In genomic region chr14:99209409-99209808, GRCh38 we compare ENCODE assay signal across 23 cellular contexts.
DNase-seq lines count a peak whose midpoint lies in the region; ATAC-seq and TF ChIP-seq lines count a peak whose summit lies in the region.
"Had no signal": no experiment of that assay in that cellular context is flagged by ENCODE, and none has a peak within 500 bp of the region (broad histone marks: within the 10 kb centered on the region; RNA-seq: fewer than 3 reads in every experiment).

No MANE protein-coding gene starts in this region.

- peaks cover 63% of the 10 kb centered on the region for H3K36me3 Mint-ChIP-seq in activated CD4-positive, alpha-beta T cell treated with anti-CD3 and anti-CD28 coated beads for 36 hours (ENCODE audit: low read depth)
- H3K36me3 Mint-ChIP-seq in activated CD8-positive, alpha-beta T cell treated with anti-CD3 and anti-CD28 coated beads for 36 hours (ENCODE audit: low read depth): peaks cover 52% of the 10 kb centered on the region
- H3K36me3 Mint-ChIP-seq in endodermal cell (ENCODE audit: low read depth): peaks cover 6% of the 10 kb centered on the region
- H3K36me3 Mint-ChIP-seq: stimulated activated naive B cell treated with anti-CD40 and anti-IgM and Interleukin-4, amounts not matched to agents 10 μg/mL and 1 μg/mL and 100 μg/mL, for 72 hours had no signal

- no peaks in the 10 kb centered on the region for H3K9me3 Mint-ChIP-seq in activated CD4-positive, alpha-beta T cell treated with anti-CD3 and anti-CD28 coated beads for 36 hours (ENCODE audit: low read depth)
- no peaks in the 10 kb centered on the region for H3K9me3 Mint-ChIP-seq in activated CD8-positive, alpha-beta T cell treated with anti-CD3 and anti-CD28 coated beads for 36 hours
- H3K9me3 Mint-ChIP-seq in endodermal cell: no peaks in the 10 kb centered on the region
- H3K9me3 Mint-ChIP-seq: stimulated activated naive B cell treated with anti-CD40 and anti-IgM and Interleukin-4, amounts not matched to agents 10 μg/mL and 1 μg/mL and 100 μg/mL, for 72 hours had no signal

- no peak for TF ChIP-seq POLR2A in right lobe of liver (IDR thresholded peaks at IDR 0.05)

- intact Hi-C loops in activated CD4-positive, alpha-beta T cell treated with anti-CD3 and anti-CD28 coated beads for 36 hours (cut with DNase I, micrococcal nuclease): no loop called here
- intact Hi-C loops in activated CD8-positive, alpha-beta T cell treated with anti-CD3 and anti-CD28 coated beads for 36 hours (cut with micrococcal nuclease): no loop called here
- intact Hi-C loops in right lobe of liver (cut with DNase I): no loop called here

- no peak overlapping the region for H3K4me3 ChIP-seq in BLaER1 treated with 17β-estradiol and CSF1 and Interleukin-3, amounts not matched to agents 10 nM and 100 nM
- H3K4me3 ChIP-seq in endodermal cell (ENCODE audit: low read length) (no peak overlapping the region), right lobe of liver (no peak overlapping the region)
- H3K4me3 ChIP-seq: cardiac muscle cell, smooth muscle cell, tibial nerve had no signal

- ATAC-seq in activated CD4-positive, alpha-beta T cell treated with anti-CD3 and anti-CD28 coated beads for 36 hours: no peak
- ATAC-seq in activated CD8-positive, alpha-beta T cell treated with anti-CD3 and anti-CD28 coated beads for 36 hours: no peak
- no peak for ATAC-seq in HG02840 (IDR thresholded peaks at IDR 0.05; ENCODE audit: low FRiP score, unreplicated experiment)
- ATAC-seq in right lobe of liver: no peak
- no peak for ATAC-seq in GM21786 (IDR thresholded peaks at IDR 0.05; ENCODE audit: unreplicated experiment)
- ATAC-seq: HepG2; left cardiac atrium; stimulated activated naive B cell treated with anti-CD40 and anti-IgM and Interleukin-4, amounts not matched to agents 10 μg/mL and 1 μg/mL and 100 μg/mL, for 72 hours had no signal

- DNase-seq in activated CD4-positive, alpha-beta T cell treated with anti-CD3 and anti-CD28 coated beads for 36 hours: no peak
- DNase-seq in activated CD4-positive, alpha-beta T cell treated with anti-CD3 and anti-CD28 coated beads, Interleukin-2, amount 50 U/mL, for 1 hour: no peak
- no peak for DNase-seq in activated CD8-positive, alpha-beta T cell treated with anti-CD3 and anti-CD28 coated beads for 36 hours
- DNase-seq in endodermal cell (no peak), right lobe of liver (no peak)
- DNase-seq: activated CD4-positive, alpha-beta T cell treated with anti-CD3 and anti-CD28 coated beads for 48 hours; amygdala; head of caudate nucleus; left cardiac atrium; NCI-H1105; NCI-H2029; NCI-H345; NCI-H82; occipital lobe; stimulated activated naive B cell treated with anti-CD40 and anti-IgM and Interleukin-4, amounts not matched to agents 10 μg/mL and 1 μg/mL and 100 μg/mL, for 72 hours had no signal

- H3K27me3 Mint-ChIP-seq in activated CD4-positive, alpha-beta T cell treated with anti-CD3 and anti-CD28 coated beads for 36 hours: no peaks in the 10 kb centered on the region
- H3K27me3 Mint-ChIP-seq in activated CD8-positive, alpha-beta T cell treated with anti-CD3 and anti-CD28 coated beads for 36 hours: no peaks in the 10 kb centered on the region
- no peaks in the 10 kb centered on the region for H3K27me3 Mint-ChIP-seq in endodermal cell (ENCODE audit: insufficient read depth)

- peak overlapping the region in 9 of 11 experiments; percentile 46 to 71 (median 61); a peak in 18 of 22 replicates for H3K4me2 ChIP-seq in BLaER1 treated with 17β-estradiol and CSF1 and Interleukin-3, amounts not matched to agents 10 nM and 100 nM
- H3K4me2 ChIP-seq: smooth muscle cell had no signal

- peaks cover 0 to 8% (median 0%) of the 10 kb centered on the region in 11 experiments; a peak in 1 of 22 replicates for H3K36me3 ChIP-seq in BLaER1 treated with 17β-estradiol and CSF1 and Interleukin-3, amounts not matched to agents 10 nM and 100 nM
- H3K36me3 ChIP-seq in endodermal cell (ENCODE audit: control insufficient read depth, insufficient read depth, low read length) (no peaks in the 10 kb centered on the region), right lobe of liver (no peaks in the 10 kb centered on the region)
- H3K36me3 ChIP-seq: cardiac muscle cell, tibial nerve had no signal

- POLR2A ChIA-PET in activated CD4-positive, alpha-beta T cell treated with anti-CD3 and anti-CD28 coated beads for 36 hours (lab: Charles Lee): interaction anchor here (1.2 kb wide), 1 partner anchor 20 kb away, joined by 3 read pairs; no protein-coding TSS in a partner anchor
- POLR2A ChIA-PET in activated CD8-positive, alpha-beta T cell treated with anti-CD3 and anti-CD28 coated beads for 36 hours (lab: Charles Lee): interaction anchor here (0.9 to 2.9 kb wide), 10 partner anchors 9 to 63 kb away, joined by 3 to 16 read pairs (median 4); partner anchors contain the start of gene BCL11B

- 0 out of 22 replicates have a peak overlapping the region, but pooled peaks of 1 of the 11 experiments have one; percentile 25 for H3K9ac ChIP-seq in BLaER1 treated with 17β-estradiol and CSF1 and Interleukin-3, amounts not matched to agents 10 nM and 100 nM
- H3K9ac ChIP-seq in endodermal cell (ENCODE audit: extremely low read depth, low read length, poor library complexity, severe bottlenecking): no peak overlapping the region

- 87 to 94% methylated on average over 4 to 7 of the region's 7 CpGs for WGBS in endodermal cell (ENCODE audit: insufficient coverage in 1 of 2, insufficient read length in 1 of 2), 2 experiments
- WGBS in right lobe of liver (ENCODE audit: insufficient coverage, low coverage, low lambda C conversion rate, missing lambda C conversion rate): 53% methylated on average over 5 of the region's 7 CpGs

- peaks cover 0 to 94% (median 15%) of the 10 kb centered on the region in 11 experiments; a peak in 13 of 22 replicates for H4K20me1 ChIP-seq in BLaER1 treated with 17β-estradiol and CSF1 and Interleukin-3, amounts not matched to agents 10 nM and 100 nM

- peaks cover 0 to 56% (median 25%) of the 10 kb centered on the region in 10 experiments; a peak in 18 of 20 replicates for H3K4me1 ChIP-seq in BLaER1 treated with 17β-estradiol and CSF1 and Interleukin-3, amounts not matched to agents 10 nM and 100 nM
- no peaks in the 10 kb centered on the region for H3K4me1 ChIP-seq in endodermal cell (ENCODE audit: control insufficient read depth, insufficient read depth, low read length)
- no peaks in the 10 kb centered on the region for H3K4me1 ChIP-seq in right lobe of liver
- H3K4me1 ChIP-seq: tibial nerve had no signal

- peaks cover 100% of the 10 kb centered on the region for H3K4me1 Mint-ChIP-seq in activated CD4-positive, alpha-beta T cell treated with anti-CD3 and anti-CD28 coated beads for 36 hours
- H3K4me1 Mint-ChIP-seq in activated CD8-positive, alpha-beta T cell treated with anti-CD3 and anti-CD28 coated beads for 36 hours (ENCODE audit: low read depth): peaks cover 99% of the 10 kb centered on the region
- H3K4me1 Mint-ChIP-seq in endodermal cell: peaks cover 10% of the 10 kb centered on the region
- H3K4me1 Mint-ChIP-seq: stimulated activated naive B cell treated with anti-CD40 and anti-IgM and Interleukin-4, amounts not matched to agents 10 μg/mL and 1 μg/mL and 100 μg/mL, for 72 hours had no signal

- H3K27ac ChIP-seq in BLaER1 treated with 17β-estradiol and CSF1 and Interleukin-3, amounts not matched to agents 10 nM and 100 nM: no peak overlapping the region; a peak in 1 of 22 replicates
- H3K27ac ChIP-seq in endodermal cell (ENCODE audit: low read depth, low read length) (no peak overlapping the region), right lobe of liver (no peak overlapping the region)
- H3K27ac ChIP-seq: cardiac muscle cell, HL-60, tibial nerve had no signal

- no peaks in the 10 kb centered on the region for H3K27me3 ChIP-seq in BLaER1 treated with 17β-estradiol and CSF1 and Interleukin-3, amounts not matched to agents 10 nM and 100 nM
- H3K27me3 ChIP-seq in endodermal cell (ENCODE audit: control insufficient read depth, insufficient read depth, low read length, poor library complexity, severe bottlenecking) (no peaks in the 10 kb centered on the region), right lobe of liver (no peaks in the 10 kb centered on the region)
- H3K27me3 ChIP-seq: cardiac muscle cell, tibial nerve had no signal

- no peak for TF ChIP-seq CTCF in activated CD8-positive, alpha-beta T cell treated with anti-CD3 and anti-CD28 coated beads for 36 hours (IDR thresholded peaks at IDR 0.05)
- TF ChIP-seq CTCF in endodermal cell (conservative IDR thresholded peaks at IDR 0.05) (no peak), right lobe of liver (IDR thresholded peaks at IDR 0.05) (no peak)

- CTCF ChIA-PET in activated CD4-positive, alpha-beta T cell treated with anti-CD3 and anti-CD28 coated beads for 36 hours (lab: Charles Lee): interaction anchor here (1.0 to 1.7 kb wide), 4 partner anchors 12 to 110 kb away, joined by 3 read pairs; no protein-coding TSS in a partner anchor
- CTCF ChIA-PET in activated CD8-positive, alpha-beta T cell treated with anti-CD3 and anti-CD28 coated beads for 36 hours (lab: Charles Lee): interaction anchor here (1.0 to 2.0 kb wide), 3 partner anchors 19 to 51 kb away, joined by 3 to 6 read pairs (median 3); no protein-coding TSS in a partner anchor

- H3K4me3 Mint-ChIP-seq in activated CD4-positive, alpha-beta T cell treated with anti-CD3 and anti-CD28 coated beads for 36 hours: peak overlapping the region; percentile 14
- no peak overlapping the region for H3K4me3 Mint-ChIP-seq in activated CD8-positive, alpha-beta T cell treated with anti-CD3 and anti-CD28 coated beads for 36 hours
- H3K4me3 Mint-ChIP-seq in endodermal cell: no peak overlapping the region
- H3K4me3 Mint-ChIP-seq: stimulated activated naive B cell treated with anti-CD40 and anti-IgM and Interleukin-4, amounts not matched to agents 10 μg/mL and 1 μg/mL and 100 μg/mL, for 72 hours had no signal

- H3K27ac Mint-ChIP-seq in activated CD4-positive, alpha-beta T cell treated with anti-CD3 and anti-CD28 coated beads for 36 hours: peak overlapping the region; percentile 99
- peak overlapping the region; percentile 98 for H3K27ac Mint-ChIP-seq in activated CD8-positive, alpha-beta T cell treated with anti-CD3 and anti-CD28 coated beads for 36 hours
- peak overlapping the region; percentile 74 for H3K27ac Mint-ChIP-seq in endodermal cell
- H3K27ac Mint-ChIP-seq: stimulated activated naive B cell treated with anti-CD40 and anti-IgM and Interleukin-4, amounts not matched to agents 10 μg/mL and 1 μg/mL and 100 μg/mL, for 72 hours had no signal

- no peaks in the 10 kb centered on the region for H3K9me3 ChIP-seq in BLaER1 treated with 17β-estradiol and CSF1 and Interleukin-3, amounts not matched to agents 10 nM and 100 nM (replicated peaks in 1 of 11)
- H3K9me3 ChIP-seq in endodermal cell (ENCODE audit: control insufficient read depth, low read length) (no peaks in the 10 kb centered on the region), right lobe of liver (no peaks in the 10 kb centered on the region)
- H3K9me3 ChIP-seq: tibial nerve had no signal
